17 cellular contexts compared by ENCODE assay signal in the genomic region with DNA sequence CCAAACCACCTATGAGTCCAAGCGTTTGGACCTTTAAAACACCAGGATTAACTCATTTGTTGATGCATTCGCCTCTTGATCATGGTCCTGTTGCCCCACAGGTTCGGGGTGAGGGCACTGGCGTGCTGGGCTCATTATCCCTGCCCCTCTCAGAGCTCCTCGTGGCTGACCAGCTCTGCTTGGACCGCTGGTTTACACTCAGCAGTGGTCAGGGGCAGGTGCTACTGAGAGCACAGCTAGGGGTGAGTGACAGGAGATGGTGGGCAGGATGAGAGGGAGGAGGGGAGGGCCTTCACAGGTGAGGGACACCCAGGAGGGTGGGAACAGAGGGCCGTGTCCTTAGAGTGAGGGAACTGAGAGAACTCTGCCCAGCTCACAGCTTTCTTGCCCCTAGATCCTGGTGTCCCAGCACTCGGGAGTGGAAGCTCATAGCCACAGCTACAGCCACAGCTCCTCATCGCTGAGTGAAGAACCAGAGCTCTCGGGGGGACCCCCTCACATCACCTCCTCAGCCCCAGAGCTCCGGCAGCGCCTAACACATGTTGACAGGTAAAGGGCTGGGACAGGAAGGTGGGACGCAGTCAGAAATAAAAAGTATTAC. TPM values are rescaled to one million over a fixed set of nuclear protein-coding genes. Genes with fewer than 3 reads are reported as not detected.
DNase-seq lines count a peak whose midpoint lies in the region; ATAC-seq, FAIRE-seq and TF ChIP-seq lines count a peak whose summit lies in the region.
"Had no signal": no experiment of that assay in that cellular context is flagged by ENCODE, and none has a peak within 500 bp of the region (broad histone marks: within the 10 kb centered on the region; RNA-seq: fewer than 3 reads in every experiment).

No MANE protein-coding gene starts in this region.

- H3K4ac ChIP-seq in mesendoderm (ENCODE audit: low read depth, low read length), result no peak overlapping the region

- intact Hi-C loops in K562 (cut with micrococcal nuclease), result no loop called here
- intact Hi-C loops in psoas muscle (cut with DNase I), result no loop called here

- peaks cover 86% of the 10 kb centered on the region for H3K36me3 Mint-ChIP-seq in activated T-cell treated with anti-CD3 and anti-CD28 coated beads, Interleukin-2, amount 50 U/mL, for 24 hours (ENCODE audit: low read depth)
- peaks cover 81% of the 10 kb centered on the region for H3K36me3 Mint-ChIP-seq in GM23338 (ENCODE audit: low read depth)

- H3K27ac ChIP-seq in GM23338 (ENCODE audit: low read depth), result no peak overlapping the region
- H3K27ac ChIP-seq in K562 (ENCODE audit: extremely low read depth, low read depth, low read length), result no peak overlapping the region
- H3K27ac ChIP-seq in psoas muscle, result peak overlapping the region; percentile 16
- H3K27ac ChIP-seq in mesendoderm (ENCODE audit: low read depth, low read length), result no peak overlapping the region
- H3K27ac ChIP-seq: A549, C4-2B had no signal

- H3F3A ChIP-seq in GM23338 (replicated peaks; ENCODE audit: low read depth), result peaks cover 6% of the 10 kb centered on the region; the same call in 1 of the 2 replicates

- TF ChIP-seq POLR2A in K562 (conservative IDR thresholded peaks at IDR 0.05), result no peak

- BruUV-seq in K562 (replicated peaks; lab: Mats Ljungman, UMichigan), result no TSS peak

- no peak overlapping the region for H3K18ac ChIP-seq in mesendoderm (ENCODE audit: low read length)

- no peak overlapping the region for H3K23ac ChIP-seq in mesendoderm (ENCODE audit: low read length)

- H3K4me3 ChIP-seq in GM23338 (no peak overlapping the region), K562 (no peak overlapping the region), psoas muscle (no peak overlapping the region), mesendoderm (ENCODE audit: low read length) (no peak overlapping the region)
- H3K4me3 ChIP-seq: A549, adrenal gland had no signal

- no peak for FAIRE-seq in K562 (lab: Jason Lieb, UNC)
- FAIRE-seq: A549 had no signal

- H4K20me1 ChIP-seq in GM23338 (replicated peaks; ENCODE audit: insufficient read depth) (no peaks in the 10 kb centered on the region; the same call in 1 of the 2 replicates), K562 (replicated peaks; ENCODE audit: control insufficient read depth, insufficient read depth, low read length) (0 out of 2 replicates have a peak, but pooled peaks cover 3% of the 10 kb centered on the region)

- no peak for TF ChIP-seq CTCF in GM23338 (conservative IDR thresholded peaks at IDR 0.05; ENCODE audit: low read depth in 2 of 2)
- no peak for TF ChIP-seq CTCF in K562 (IDR thresholded peaks at IDR 0.05 in 2 of 3, conservative IDR thresholded peaks at IDR 0.05 in 1 of 3; ENCODE audit: insufficient read depth in 2 of 3, low read depth in 1 of 3, low read length in 3 of 3)
- TF ChIP-seq CTCF in psoas muscle (IDR thresholded peaks at IDR 0.05), result no peak

- H3K9me1 ChIP-seq in K562 (ENCODE audit: control insufficient read depth, insufficient read depth, low read length), result no peaks in the 10 kb centered on the region

- H3K79me2 ChIP-seq in GM23338 (replicated peaks; ENCODE audit: insufficient read depth) (no peaks in the 10 kb centered on the region), K562 (ENCODE audit: control insufficient read depth, insufficient read depth, low read length) (no peaks in the 10 kb centered on the region), mesendoderm (ENCODE audit: control insufficient read depth, insufficient read depth, low read length) (no peaks in the 10 kb centered on the region)

- peaks cover 50% of the 10 kb centered on the region for H3K4me1 Mint-ChIP-seq in activated T-cell treated with anti-CD3 and anti-CD28 coated beads, Interleukin-2, amount 50 U/mL, for 24 hours (ENCODE audit: low read depth)
- H3K4me1 Mint-ChIP-seq in GM23338, result no peaks in the 10 kb centered on the region

- no peak for DNase-seq in activated T-cell treated with anti-CD3 and anti-CD28 coated beads, Interleukin-2, amount 50 U/mL, for 24 hours
- no peak for DNase-seq in activated T-cell treated with anti-CD3 and anti-CD28 coated beads, Interleukin-2, amount 50 U/mL, for 1 hour
- DNase-seq in GM23338 (ENCODE audit: low spot score) (no peak), K562 (ENCODE audit: extremely low read depth in 1 of 4, low spot score in 3 of 4) (no peak), psoas muscle (no peak), T1000 (lab: John Stamatoyannopoulos, UW) (no peak), mesendoderm (no peak), NCI-H526 treated with DMSO at 0.1 percent for 48 hours (lab: John Stamatoyannopoulos, UW) (no peak)
- DNase-seq: activated CD4-positive, alpha-beta T cell treated with anti-CD3 and anti-CD28 coated beads for 48 hours; activated T-cell treated with anti-CD3 and anti-CD28 coated beads for 4 hours; adrenal gland; DMS79; H7; NCI-H1105 treated with DMSO at 0.1 percent for 48 hours; NCI-H524 treated with DMSO at 0.1 percent for 48 hours had no signal

- no peak overlapping the region for H2BK15ac ChIP-seq in mesendoderm (replicated peaks; ENCODE audit: low read depth)

- CTCF ChIA-PET in K562 (lab: Yijun Ruan, JAX; ENCODE audit: low intra/inter-chr PET ratio), result no interaction called here

- H3K27me3 ChIP-seq in GM23338 (ENCODE audit: insufficient read depth) (no peaks in the 10 kb centered on the region), K562 (ENCODE audit: control insufficient read depth in 2 of 2, insufficient read depth in 2 of 2, low read length in 2 of 2) (no peaks in the 10 kb centered on the region), psoas muscle (ENCODE audit: insufficient read depth in 3 of 3, low read length in 2 of 3) (no peaks in the 10 kb centered on the region), mesendoderm (ENCODE audit: insufficient read depth, low read length, poor library complexity) (no peaks in the 10 kb centered on the region)
- H3K27me3 ChIP-seq: adrenal gland had no signal

- no peaks in the 10 kb centered on the region for H3K27me3 Mint-ChIP-seq in activated T-cell treated with anti-CD3 and anti-CD28 coated beads, Interleukin-2, amount 50 U/mL, for 24 hours
- peaks cover 4% of the 10 kb centered on the region for H3K27me3 Mint-ChIP-seq in GM23338 (ENCODE audit: insufficient read depth, low read depth, poor library complexity)

- no peak overlapping the region for H2AFZ ChIP-seq in GM23338
- H2AFZ ChIP-seq in K562 (ENCODE audit: low read depth, low read length), result no peak overlapping the region

- in situ Hi-C loops in K562 (cut with MboI), result no loop called here

- TF ChIP-seq RAD21 in K562 (CRISPR knock-in tag; conservative IDR thresholded peaks at IDR 0.05 in 1 of 2, IDR thresholded peaks at IDR 0.05 in 1 of 2), result no peak

- no peak overlapping the region for H3K4me3 Mint-ChIP-seq in activated T-cell treated with anti-CD3 and anti-CD28 coated beads, Interleukin-2, amount 50 U/mL, for 24 hours
- H3K4me3 Mint-ChIP-seq in GM23338, result no peak overlapping the region

- no peak overlapping the region for H3K4me2 ChIP-seq in GM23338
- no peak overlapping the region for H3K4me2 ChIP-seq in K562 (ENCODE audit: insufficient read depth, low read length)
- no peak overlapping the region for H3K4me2 ChIP-seq in mesendoderm (ENCODE audit: low read length)
- H3K4me2 ChIP-seq: A549 had no signal

- H3K36me3 ChIP-seq in GM23338 (ENCODE audit: insufficient read depth), result peaks cover 65% of the 10 kb centered on the region
- H3K36me3 ChIP-seq in K562 (ENCODE audit: control insufficient read depth, insufficient read depth, low read length), result peaks cover 77% of the 10 kb centered on the region
- peaks cover 9 to 83% of the 10 kb centered on the region in 2 donors for H3K36me3 ChIP-seq in psoas muscle (ENCODE audit: insufficient read depth in 1 of 2, low read depth in 1 of 2)
- peaks cover 24% of the 10 kb centered on the region for H3K36me3 ChIP-seq in mesendoderm (ENCODE audit: control insufficient read depth, insufficient read depth, low read length)

- H3K79me1 ChIP-seq in mesendoderm (ENCODE audit: low read length), result no peaks in the 10 kb centered on the region

- TF ChIP-seq EP300 in K562 (IDR thresholded peaks at IDR 0.05; ENCODE audit: low read length), result no peak

- peak overlapping the region; percentile 90 for H3K27ac Mint-ChIP-seq in activated T-cell treated with anti-CD3 and anti-CD28 coated beads, Interleukin-2, amount 50 U/mL, for 24 hours
- H3K27ac Mint-ChIP-seq in GM23338, result 0 out of 2 replicates have a peak overlapping the region, but pooled peaks have one; percentile 31

- no peak overlapping the region for H3K56ac ChIP-seq in mesendoderm (ENCODE audit: low read length)

- POLR2A ChIA-PET in K562 (lab: Yijun Ruan, JAX), result interaction anchor here (0.7 to 2.0 kb wide), 7 partner anchors 8 to 24 kb away, joined by 3 to 10 read pairs (median 3); a partner anchor contains a TSS

- 90% methylated on average over 13 of the region's 13 CpGs for WGBS in K562 (ENCODE audit: insufficient coverage, low coverage, missing lambda C conversion rate)
- WGBS in psoas muscle, 3 donors, result 83 to 90% (median 87%) methylated on average over 13 of the region's 13 CpGs
- no CpG with 5 or more reads among the region's 13 CpGs for WGBS in mesendoderm (ENCODE audit: extremely low coverage, insufficient coverage, low lambda C conversion rate)

- H3K9me3 Mint-ChIP-seq in activated T-cell treated with anti-CD3 and anti-CD28 coated beads, Interleukin-2, amount 50 U/mL, for 24 hours, result no peaks in the 10 kb centered on the region
- no peaks in the 10 kb centered on the region for H3K9me3 Mint-ChIP-seq in GM23338

- H3K9me3 ChIP-seq in K562 (replicated peaks; ENCODE audit: control insufficient read depth, insufficient read depth, low read depth, low read length) (no peaks in the 10 kb centered on the region), psoas muscle (no peaks in the 10 kb centered on the region)
- H3K9me3 ChIP-seq: A549, adrenal gland had no signal

- no peak overlapping the region for H2BK5ac ChIP-seq in mesendoderm (ENCODE audit: low read length)

- no peak overlapping the region for H4K8ac ChIP-seq in mesendoderm (ENCODE audit: low read depth, low read length)

- H3K9ac ChIP-seq in K562 (ENCODE audit: insufficient read depth in 1 of 2, low read depth in 2 of 2, low read length in 2 of 2) (peak overlapping the region in 1 of 2 experiments; percentile 43; a peak in 1 of 4 replicates), mesendoderm (ENCODE audit: low read length) (no peak overlapping the region)

- no peak overlapping the region for H2BK120ac ChIP-seq in mesendoderm (ENCODE audit: low read depth, low read length)

- H4K5ac ChIP-seq in mesendoderm (ENCODE audit: low read length), result no peak overlapping the region

- no peak overlapping the region for H2AK5ac ChIP-seq in mesendoderm (ENCODE audit: low read length)

- ATAC-seq in GM23338, result no peak
- no peak for ATAC-seq in K562
- ATAC-seq in psoas muscle, result peak in 1 of 4 donors; percentile 30

- H3K4me1 ChIP-seq in GM23338 (ENCODE audit: insufficient read depth), result no peaks in the 10 kb centered on the region
- peaks cover 2 to 4% of the 10 kb centered on the region in 2 experiments; a peak in 2 of 5 replicates for H3K4me1 ChIP-seq in K562 (replicated peaks in 1 of 2; ENCODE audit: control insufficient read depth in 2 of 2, insufficient read depth in 2 of 2, low read length in 2 of 2)
- H3K4me1 ChIP-seq in psoas muscle, result peaks cover 3% of the 10 kb centered on the region
- no peaks in the 10 kb centered on the region for H3K4me1 ChIP-seq in mesendoderm (ENCODE audit: control insufficient read depth, low read depth, low read length)
- H3K4me1 ChIP-seq: A549 had no signal

- no peaks in the 10 kb centered on the region for H3K9me2 ChIP-seq in GM23338 (ENCODE audit: insufficient read depth)

RNA-seq across cellular contexts. Expression of a gene that starts 10.1 kb away (rescaled TPM):
- 96.9 and 103 TPM in 2 replicates for total RNA-seq in GM23338 (2014; rRNA removed; shearing (Covaris generic))
- polyA plus RNA-seq in GM23338 (2016; fragmentation: Nextera tagmentation; extraction: Ambion mirVana), result 164 and 170 TPM in 2 replicates
- total RNA-seq in K562 (2011; cell fraction: chromatin; rRNA removed; ENCODE audit: low replicate concordance), result 35.1 and 55.9 TPM in 2 replicates
- total RNA-seq in K562 (2011; cell fraction: nucleolus; rRNA removed), result 41.3 and 44.7 TPM in 2 replicates
- total RNA-seq in K562 (2011; cell fraction: nucleoplasm; rRNA removed), result 39.9 and 49.7 TPM in 2 replicates
- total RNA-seq in K562 (2014; rRNA removed), result 67.3 and 70.7 TPM in 2 replicates
- 32.9 and 42.8 TPM in 2 replicates for total RNA-seq in K562 (2014; rRNA removed; fragmentation: Illumina TruSeq; extraction: Trizol)
- total RNA-seq in K562 (2015; rRNA removed; fragmentation: Illumina TruSeq; extraction: Trizol), result 65.2 and 69.4 TPM in 2 replicates
- total RNA-seq in K562 (2021), result 77.3 and 95.4 TPM in 2 replicates
- polyA plus RNA-seq in K562 (2011; rRNA removed), result 65.7 and 66.5 TPM in 2 replicates
- 64.6 and 71.6 TPM in 2 replicates for polyA plus RNA-seq in K562 (2011; cell fraction: cytosol; rRNA removed)
- 40.3 and 43.8 TPM in 2 replicates for polyA plus RNA-seq in K562 (2011; cell fraction: nucleus; rRNA removed)
- polyA plus RNA-seq in K562 (2012), result 67.7 and 86.1 TPM in 2 replicates
- 55.7 and 65.2 TPM in 2 replicates for polyA plus RNA-seq in K562 (2014; fragmentation: Illumina TruSeq; extraction: Trizol)
- 10 to 100 TPM; 48.2 to 68.6 TPM for polyA plus RNA-seq in K562 (2014; fragmentation: Nextera tagmentation; extraction: Ambion mirVana)
- polyA plus RNA-seq in K562 (2014; rRNA removed), result 69.7 and 75.5 TPM in 2 replicates
- 29.8 and 36.9 TPM in 2 replicates for polyA minus RNA-seq in K562 (2011; rRNA and poly(A)+ RNA removed)
- 14.5 and 23.7 TPM in 2 replicates for polyA minus RNA-seq in K562 (2011; cell fraction: cytosol; rRNA and poly(A)+ RNA removed)
- polyA minus RNA-seq in K562 (2011; cell fraction: nucleus; rRNA and poly(A)+ RNA removed), result 14.0 and 19.5 TPM in 2 replicates
- 1,000 to 10,000 TPM in 1 of 4 donors, 100 to 1,000 TPM in 3; 113 to 2,222 (median 606) TPM for total RNA-seq in psoas muscle
- 100 to 1,000 TPM; 151 to 786 (median 413) TPM for polyA plus RNA-seq in psoas muscle
- polyA plus RNA-seq in mesendoderm (2013, experiment 1 of 2), result 121 TPM
- 137 TPM for polyA plus RNA-seq in mesendoderm (2013, experiment 2 of 2)

RNA-seq across cellular contexts. Expression of a gene that starts 14.2 kb away (rescaled TPM):
- total RNA-seq in GM23338 (2014; rRNA removed; shearing (Covaris generic)), result 97.2 and 142 TPM in 2 replicates
- 23.3 and 26.2 TPM in 2 replicates for polyA plus RNA-seq in GM23338 (2016; fragmentation: Nextera tagmentation; extraction: Ambion mirVana)
- 495 and 946 TPM in 2 replicates for total RNA-seq in K562 (2011; cell fraction: chromatin; rRNA removed; ENCODE audit: low replicate concordance)
- 651 and 665 TPM in 2 replicates for total RNA-seq in K562 (2011; cell fraction: nucleolus; rRNA removed)
- 590 and 653 TPM in 2 replicates for total RNA-seq in K562 (2011; cell fraction: nucleoplasm; rRNA removed)
- 176 and 237 TPM in 2 replicates for total RNA-seq in K562 (2014; rRNA removed)
- total RNA-seq in K562 (2014; rRNA removed; fragmentation: Illumina TruSeq; extraction: Trizol), result 113 and 132 TPM in 2 replicates
- total RNA-seq in K562 (2015; rRNA removed; fragmentation: Illumina TruSeq; extraction: Trizol), result 132 and 133 TPM in 2 replicates
- total RNA-seq in K562 (2021), result 237 and 251 TPM in 2 replicates
- 164 and 228 TPM in 2 replicates for polyA plus RNA-seq in K562 (2011; rRNA removed)
- 207 and 344 TPM in 2 replicates for polyA plus RNA-seq in K562 (2011; cell fraction: cytosol; rRNA removed)
- polyA plus RNA-seq in K562 (2011; cell fraction: nucleus; rRNA removed), result 429 and 469 TPM in 2 replicates
- polyA plus RNA-seq in K562 (2012), result 168 and 357 TPM in 2 replicates
- polyA plus RNA-seq in K562 (2014; fragmentation: Illumina TruSeq; extraction: Trizol), result 396 and 420 TPM in 2 replicates
- 100 to 1,000 TPM; 156 to 194 TPM for polyA plus RNA-seq in K562 (2014; fragmentation: Nextera tagmentation; extraction: Ambion mirVana)
- polyA plus RNA-seq in K562 (2014; rRNA removed), result 146 and 160 TPM in 2 replicates
- polyA minus RNA-seq in K562 (2011; rRNA and poly(A)+ RNA removed), result 245 and 274 TPM in 2 replicates
- polyA minus RNA-seq in K562 (2011; cell fraction: cytosol; rRNA and poly(A)+ RNA removed), result 212 and 259 TPM in 2 replicates
- 126 and 169 TPM in 2 replicates for polyA minus RNA-seq in K562 (2011; cell fraction: nucleus; rRNA and poly(A)+ RNA removed)
- total RNA-seq in psoas muscle, result 10 to 100 TPM; 36.7 to 57.4 (median 44.4) TPM
- polyA plus RNA-seq in psoas muscle, result 10 to 100 TPM; 20.2 to 40.6 (median 21.0) TPM
- polyA plus RNA-seq in mesendoderm (2013, experiment 1 of 2), result 55.9 TPM
- polyA plus RNA-seq in mesendoderm (2013, experiment 2 of 2), result 55.7 TPM

RNA-seq across cellular contexts. Expression of a gene that starts 15.9 kb away (rescaled TPM):
- 1,092 and 1,271 TPM in 2 replicates for total RNA-seq in GM23338 (2014; rRNA removed; shearing (Covaris generic))
- polyA plus RNA-seq in GM23338 (2016; fragmentation: Nextera tagmentation; extraction: Ambion mirVana) (1,545 and 1,548 TPM in 2 replicates), K562 (2011; rRNA removed) (1,427 and 1,548 TPM in 2 replicates), K562 (2014; fragmentation: Illumina TruSeq; extraction: Trizol) (745 and 824 TPM in 2 replicates), K562 (2014; fragmentation: Nextera tagmentation; extraction: Ambion mirVana) (1,000 to 10,000 TPM; 1,377 to 1,664 TPM), K562 (2014; rRNA removed) (954 and 1,028 TPM in 2 replicates), psoas muscle (100 to 1,000 TPM; 384 to 711 (median 489) TPM)
- 310 and 505 TPM in 2 replicates for total RNA-seq in K562 (2011; cell fraction: chromatin; rRNA removed; ENCODE audit: low replicate concordance)
- total RNA-seq in K562 (2011; cell fraction: nucleolus; rRNA removed), result 376 and 393 TPM in 2 replicates
- total RNA-seq in K562 (2011; cell fraction: nucleoplasm; rRNA removed), result 418 and 429 TPM in 2 replicates
- total RNA-seq in K562 (2014; rRNA removed) (732 and 768 TPM in 2 replicates), K562 (2014; rRNA removed; fragmentation: Illumina TruSeq; extraction: Trizol) (816 and 934 TPM in 2 replicates), K562 (2015; rRNA removed; fragmentation: Illumina TruSeq; extraction: Trizol) (939 and 958 TPM in 2 replicates), K562 (2021) (535 and 557 TPM in 2 replicates), psoas muscle (100 to 1,000 TPM; 216 to 395 (median 291) TPM)
- polyA plus RNA-seq in K562 (2011; cell fraction: cytosol; rRNA removed), result 926 and 1,517 TPM in 2 replicates
- 539 and 809 TPM in 2 replicates for polyA plus RNA-seq in K562 (2011; cell fraction: nucleus; rRNA removed)
- polyA plus RNA-seq in K562 (2012), result 904 and 962 TPM in 2 replicates
- polyA minus RNA-seq in K562 (2011; rRNA and poly(A)+ RNA removed), result 374 and 408 TPM in 2 replicates
- 157 and 158 TPM in 2 replicates for polyA minus RNA-seq in K562 (2011; cell fraction: cytosol; rRNA and poly(A)+ RNA removed)
- 136 and 283 TPM in 2 replicates for polyA minus RNA-seq in K562 (2011; cell fraction: nucleus; rRNA and poly(A)+ RNA removed)
- polyA plus RNA-seq in mesendoderm (2013, experiment 1 of 2), result 1,964 TPM
- polyA plus RNA-seq in mesendoderm (2013, experiment 2 of 2), result 1,941 TPM

RNA-seq across cellular contexts. Expression of a gene that starts 24.2 kb away (rescaled TPM):
- total RNA-seq in GM23338 (2014; rRNA removed; shearing (Covaris generic)), result 4.2 and 5.4 TPM in 2 replicates
- polyA plus RNA-seq in GM23338 (2016; fragmentation: Nextera tagmentation; extraction: Ambion mirVana) (2.2 and 2.7 TPM in 2 replicates), K562 (2011; rRNA removed) (1.0 and 1.1 TPM in 2 replicates), K562 (2014; fragmentation: Illumina TruSeq; extraction: Trizol) (1.6 and 1.9 TPM in 2 replicates), K562 (2014; fragmentation: Nextera tagmentation; extraction: Ambion mirVana) (under 1 TPM; 0.31 to 0.46 TPM), K562 (2014; rRNA removed) (1.4 and 1.7 TPM in 2 replicates), psoas muscle (1 to 10 TPM; 3.5 to 7.8 (median 4.5) TPM)
- total RNA-seq in K562 (2011; cell fraction: chromatin; rRNA removed; ENCODE audit: low replicate concordance), result 9.2 and 15.6 TPM in 2 replicates
- total RNA-seq in K562 (2011; cell fraction: nucleolus; rRNA removed), result 12.5 and 14.0 TPM in 2 replicates
- total RNA-seq in K562 (2011; cell fraction: nucleoplasm; rRNA removed), result 16.0 and 23.7 TPM in 2 replicates
- total RNA-seq in K562 (2014; rRNA removed) (2.2 and 2.3 TPM in 2 replicates), K562 (2014; rRNA removed; fragmentation: Illumina TruSeq; extraction: Trizol) (2.4 and 2.7 TPM in 2 replicates), K562 (2015; rRNA removed; fragmentation: Illumina TruSeq; extraction: Trizol) (3.0 and 3.8 TPM in 2 replicates), K562 (2021) (3.3 and 4.1 TPM in 2 replicates), psoas muscle (10 to 100 TPM in 1 of 4 donors, 1 to 10 TPM in 3; 5.0 to 10.3 (median 6.6) TPM)
- 1.1 and 1.5 TPM in 2 replicates for polyA plus RNA-seq in K562 (2011; cell fraction: cytosol; rRNA removed)
- polyA plus RNA-seq in K562 (2011; cell fraction: nucleus; rRNA removed), result 3.3 and 4.3 TPM in 2 replicates
- 1.9 and 2.8 TPM in 2 replicates for polyA plus RNA-seq in K562 (2012)
- polyA minus RNA-seq in K562 (2011; rRNA and poly(A)+ RNA removed), result 5.3 and 6.2 TPM in 2 replicates
- polyA minus RNA-seq in K562 (2011; cell fraction: cytosol; rRNA and poly(A)+ RNA removed), result 0.95 and 1.5 TPM in 2 replicates
- 9.2 and 17.8 TPM in 2 replicates for polyA minus RNA-seq in K562 (2011; cell fraction: nucleus; rRNA and poly(A)+ RNA removed)
- polyA plus RNA-seq in mesendoderm (2013, experiment 1 of 2), result 2.1 TPM
- 2.1 TPM for polyA plus RNA-seq in mesendoderm (2013, experiment 2 of 2)

RNA-seq across cellular contexts. Expression of a gene that starts 25.9 kb away (rescaled TPM):
- total RNA-seq in GM23338 (2014; rRNA removed; shearing (Covaris generic)), result 1,633 and 2,039 TPM in 2 replicates
- polyA plus RNA-seq in GM23338 (2016; fragmentation: Nextera tagmentation; extraction: Ambion mirVana) (3,858 and 3,875 TPM in 2 replicates), K562 (2011; rRNA removed) (9,327 and 10,494 TPM in 2 replicates), K562 (2014; fragmentation: Illumina TruSeq; extraction: Trizol) (5,551 and 5,604 TPM in 2 replicates), K562 (2014; fragmentation: Nextera tagmentation; extraction: Ambion mirVana) (over 10,000 TPM; 10,697 to 11,276 TPM), K562 (2014; rRNA removed) (6,115 and 7,868 TPM in 2 replicates), psoas muscle (1,000 to 10,000 TPM; 3,632 to 4,096 (median 3,726) TPM)
- 471 and 502 TPM in 2 replicates for total RNA-seq in K562 (2011; cell fraction: chromatin; rRNA removed; ENCODE audit: low replicate concordance)
- total RNA-seq in K562 (2011; cell fraction: nucleolus; rRNA removed), result 714 and 769 TPM in 2 replicates
- 1,389 and 2,616 TPM in 2 replicates for total RNA-seq in K562 (2011; cell fraction: nucleoplasm; rRNA removed)
- total RNA-seq in K562 (2014; rRNA removed) (4,680 and 5,042 TPM in 2 replicates), K562 (2014; rRNA removed; fragmentation: Illumina TruSeq; extraction: Trizol) (4,828 and 4,834 TPM in 2 replicates), K562 (2015; rRNA removed; fragmentation: Illumina TruSeq; extraction: Trizol) (4,355 and 4,529 TPM in 2 replicates), K562 (2021) (3,403 and 3,805 TPM in 2 replicates), psoas muscle (1,000 to 10,000 TPM; 2,052 to 2,475 (median 2,223) TPM)
- polyA plus RNA-seq in K562 (2011; cell fraction: cytosol; rRNA removed), result 7,179 and 13,806 TPM in 2 replicates
- 2,948 and 5,202 TPM in 2 replicates for polyA plus RNA-seq in K562 (2011; cell fraction: nucleus; rRNA removed)
- polyA plus RNA-seq in K562 (2012), result 7,782 and 11,481 TPM in 2 replicates
- 1,996 and 2,558 TPM in 2 replicates for polyA minus RNA-seq in K562 (2011; rRNA and poly(A)+ RNA removed)
- 912 and 1,093 TPM in 2 replicates for polyA minus RNA-seq in K562 (2011; cell fraction: cytosol; rRNA and poly(A)+ RNA removed)
- polyA minus RNA-seq in K562 (2011; cell fraction: nucleus; rRNA and poly(A)+ RNA removed), result 197 and 533 TPM in 2 replicates
- polyA plus RNA-seq in mesendoderm (2013, experiment 1 of 2), result 13,921 TPM
- 13,663 TPM for polyA plus RNA-seq in mesendoderm (2013, experiment 2 of 2)
